ENCODE assay signal across 34 cellular contexts in genomic region chr22:26182723-26183122, GRCh38. TPM values are rescaled to one million over a fixed set of nuclear protein-coding genes. Genes with fewer than 3 reads are reported as not detected.
"Had no signal": no experiment of that assay in that cellular context is flagged by ENCODE, and none has a peak within 500 bp of the region (broad histone marks: within the 10 kb centered on the region; RNA-seq: fewer than 3 reads in every experiment).

No MANE protein-coding gene starts in this region.

- H3K9me3 ChIP-seq: ascending aorta, MG63 had no signal

- H3K9me3 Mint-ChIP-seq: activated naive CD8-positive, alpha-beta T cell treated with anti-CD3 and anti-CD28 coated beads for 36 hours; central memory CD8-positive, alpha-beta T cell; T-helper 1 cell treated with Interleukin-12 subunit alpha and Interleukin-12 subunit beta and Interleukin-4 antibody, amounts not matched to agents 30 μg/mL and 1 μg/mL, for 36 hours; T-helper 2 cell treated with Interferon-gamma antibody and Interleukin-4, amounts not matched to agents 5 μg/mL and 100 μg/mL, for 36 hours had no signal

- H3K27me3 ChIP-seq: ascending aorta, cardiac muscle cell had no signal

- H3K36me3 Mint-ChIP-seq: activated naive CD8-positive, alpha-beta T cell treated with anti-CD3 and anti-CD28 coated beads for 36 hours had no signal

- H3K4me3 Mint-ChIP-seq: activated CD4-positive, alpha-beta T cell treated with anti-CD3 and anti-CD28 coated beads, Interleukin-2, amount 10 ng/mL, durations not matched to agents 24 days and 14 days; activated CD8-positive, alpha-beta T cell treated with anti-CD3 and anti-CD28 coated beads for 36 hours; activated naive CD8-positive, alpha-beta T cell treated with anti-CD3 and anti-CD28 coated beads for 36 hours; activated T-cell treated with anti-CD3 and anti-CD28 coated beads, Interleukin-2, amount 50 U/mL, for 72 hours; activated T-helper 17 cell treated with anti-CD3 and anti-CD28 coated beads, Interleukin-2, amount 50 U/mL, for 72 hours; central memory CD8-positive, alpha-beta T cell; T-helper 1 cell treated with Interleukin-12 subunit alpha and Interleukin-12 subunit beta and Interleukin-4 antibody, amounts not matched to agents 30 μg/mL and 1 μg/mL, for 36 hours; T-helper 2 cell treated with Interferon-gamma antibody and Interleukin-4, amounts not matched to agents 5 μg/mL and 100 μg/mL, for 36 hours had no signal

- H3K27ac Mint-ChIP-seq: activated CD4-positive, alpha-beta T cell treated with anti-CD3 and anti-CD28 coated beads, Interleukin-2, amount 10 ng/mL, durations not matched to agents 24 days and 14 days; activated CD8-positive, alpha-beta T cell treated with anti-CD3 and anti-CD28 coated beads for 36 hours; activated naive CD8-positive, alpha-beta T cell treated with anti-CD3 and anti-CD28 coated beads for 36 hours; activated T-cell treated with anti-CD3 and anti-CD28 coated beads, Interleukin-2, amount 50 U/mL, for 72 hours; activated T-helper 17 cell treated with anti-CD3 and anti-CD28 coated beads, Interleukin-2, amount 50 U/mL, for 72 hours; T-helper 1 cell treated with Interleukin-12 subunit alpha and Interleukin-12 subunit beta and Interleukin-4 antibody, amounts not matched to agents 30 μg/mL and 1 μg/mL, for 36 hours; T-helper 2 cell treated with Interferon-gamma antibody and Interleukin-4, amounts not matched to agents 5 μg/mL and 100 μg/mL, for 36 hours had no signal

- H3K4me3 ChIP-seq: ascending aorta, cardiac muscle cell, MG63, PC-9 had no signal

- H3K27ac ChIP-seq: ascending aorta, cardiac muscle cell, PC-9, RWPE1 had no signal

- ATAC-seq: activated CD8-positive, alpha-beta T cell treated with anti-CD3 and anti-CD28 coated beads for 36 hours; activated T-cell treated with anti-CD3 and anti-CD28 coated beads, Interleukin-2, amount 50 U/mL, for 72 hours; activated T-helper 17 cell treated with anti-CD3 and anti-CD28 coated beads, Interleukin-2, amount 50 U/mL, for 72 hours; Right ventricle myocardium inferior had no signal

- H3K36me3 ChIP-seq: ascending aorta, cardiac muscle cell, MG63 had no signal

- H3K4me1 Mint-ChIP-seq: activated CD4-positive, alpha-beta T cell treated with anti-CD3 and anti-CD28 coated beads, Interleukin-2, amount 10 ng/mL, durations not matched to agents 24 days and 14 days; activated naive CD8-positive, alpha-beta T cell treated with anti-CD3 and anti-CD28 coated beads for 36 hours; activated T-helper 17 cell treated with anti-CD3 and anti-CD28 coated beads, Interleukin-2, amount 50 U/mL, for 72 hours; central memory CD8-positive, alpha-beta T cell had no signal

- DNase-seq: activated CD4-positive, alpha-beta T cell treated with anti-CD3 and anti-CD28 coated beads, Interleukin-2, amount 10 ng/mL, durations not matched to agents 24 days and 14 days; activated CD4-positive, alpha-beta T cell treated with anti-CD3 and anti-CD28 coated beads, Interleukin-2, amount 50 U/mL, for 4 hours; activated CD8-positive, alpha-beta T cell treated with anti-CD3 and anti-CD28 coated beads for 36 hours; activated effector memory CD4-positive, alpha-beta T cell treated with anti-CD3 and anti-CD28 coated beads, Interleukin-2, amount 50 U/mL, for 16 hours; activated naive CD4-positive, alpha-beta T cell; activated naive CD4-positive, alpha-beta T cell treated with anti-CD3 and anti-CD28 coated beads, Interleukin-2, amount 50 U/mL, for 16 hours; activated naive CD8-positive, alpha-beta T cell treated with anti-CD3 and anti-CD28 coated beads for 36 hours; activated T-cell treated with anti-CD3 and anti-CD28 coated beads, Interleukin-2, amount 50 U/mL, for 1 hour; activated T-cell treated with anti-CD3 and anti-CD28 coated beads, Interleukin-2, amount 50 U/mL, for 72 hours; amniotic stem cell; Kasumi-1; MG63; NCI-H1048; NCI-H1105 treated with DMSO at 0.1 percent for 48 hours; NCI-H1436; NCI-H1694; NCI-H1930; NCI-H2081 treated with DMSO at 0.1 percent for 48 hours; NCI-H345; NCI-H524 treated with DMSO at 0.1 percent for 48 hours; NCI-H774; PC-9; SIG-M5 had no signal

- H3K4me1 ChIP-seq: ascending aorta had no signal

RNA-seq across cellular contexts. Expression of gene SEZ6L, which starts 13.5 kb away (rescaled TPM):
- total RNA-seq: activated CD4-positive, alpha-beta T cell treated with anti-CD3 and anti-CD28 coated beads, Interleukin-2, amount 10 ng/mL, durations not matched to agents 24 days and 14 days; activated CD8-positive, alpha-beta memory T cell treated with anti-CD3 and anti-CD28 coated beads for 36 hours; activated CD8-positive, alpha-beta T cell treated with anti-CD3 and anti-CD28 coated beads for 36 hours; activated naive CD8-positive, alpha-beta T cell treated with anti-CD3 and anti-CD28 coated beads for 36 hours; ascending aorta; NCI-H460; PC-9; SK-MEL-5 had no signal
- polyA plus RNA-seq: cardiac muscle cell had no signal
